Comparison of ENCODE assay signal across 27 cellular contexts in genomic region chr12:77754086-77754485, GRCh38.
"Had no signal": no experiment of that assay in that cellular context is flagged by ENCODE, and none has a peak within 500 bp of the region (broad histone marks: within the 10 kb centered on the region; RNA-seq: fewer than 3 reads in every experiment).

No MANE protein-coding gene starts in this region.

- H3K27me3 Mint-ChIP-seq: activated CD4-positive, alpha-beta memory T cell treated with anti-CD3 and anti-CD28 coated beads for 36 hours; activated CD4-positive, alpha-beta T cell treated with anti-CD3 and anti-CD28 coated beads, Interleukin-2, amount 10 ng/mL, durations not matched to agents 7 days and 5 days; activated naive CD8-positive, alpha-beta T cell treated with anti-CD3 and anti-CD28 coated beads, Interleukin-2, amount 50 U/mL, for 24 hours; T-helper 17 cell had no signal

- H3K4me1 Mint-ChIP-seq: activated CD4-positive, alpha-beta T cell treated with anti-CD3 and anti-CD28 coated beads, Interleukin-2, amount 10 ng/mL, durations not matched to agents 7 days and 5 days; activated naive CD8-positive, alpha-beta T cell treated with anti-CD3 and anti-CD28 coated beads, Interleukin-2, amount 50 U/mL, for 24 hours; T-helper 17 cell had no signal

- DNase-seq: activated CD4-positive, alpha-beta memory T cell treated with anti-CD3 and anti-CD28 coated beads for 36 hours; activated CD4-positive, alpha-beta T cell treated with anti-CD3 and anti-CD28 coated beads, Interleukin-2, amount 10 ng/mL, durations not matched to agents 7 days and 5 days; activated CD4-positive, CD25-positive, alpha-beta regulatory T cell; activated CD8-positive, alpha-beta memory T cell treated with anti-CD3 and anti-CD28 coated beads for 24 hours; activated effector memory CD4-positive, alpha-beta T cell treated with anti-CD3 and anti-CD28 coated beads, Interleukin-2, amount 50 U/mL, for 16 hours; activated naive CD4-positive, alpha-beta T cell treated with Interleukin-2 at 50 U/mL for 16 hours; activated naive CD8-positive, alpha-beta T cell treated with anti-CD3 and anti-CD28 coated beads, Interleukin-2, amount 50 U/mL, for 24 hours; activated T-cell treated with anti-CD3 and anti-CD28 coated beads, Interleukin-2, amount 50 U/mL, for 4 hours; amniotic stem cell; body of pancreas; central memory CD4-positive, alpha-beta T cell; NCI-H1048; NCI-H1417; NCI-H1930; NCI-H2171; NCI-H2227 treated with DMSO at 0.1 percent for 48 hours; NCI-H446 treated with DMSO at 0.1 percent for 48 hours; NCI-H526 treated with DMSO at 0.1 percent for 48 hours; PC-3; SHP77; T-helper 17 cell; T-helper 9 cell had no signal

- FAIRE-seq: bronchial epithelial cell, RCC 7860 had no signal

- H3K9me3 ChIP-seq: ascending aorta, body of pancreas, SJSA1 had no signal

- H3K36me3 Mint-ChIP-seq: activated CD4-positive, alpha-beta memory T cell treated with anti-CD3 and anti-CD28 coated beads for 36 hours; activated naive CD4-positive, alpha-beta T cell treated with anti-CD3 and anti-CD28 coated beads, Interleukin-2, amount 50 U/mL, for 72 hours had no signal

- H3K4me1 ChIP-seq: ascending aorta, body of pancreas, SJSA1 had no signal

- H3K27me3 ChIP-seq: ascending aorta, body of pancreas, SJSA1 had no signal

- H3K36me3 ChIP-seq: ascending aorta, SJSA1 had no signal

- H3K27ac Mint-ChIP-seq: activated CD4-positive, alpha-beta memory T cell treated with anti-CD3 and anti-CD28 coated beads for 36 hours; activated CD4-positive, alpha-beta T cell treated with anti-CD3 and anti-CD28 coated beads, Interleukin-2, amount 10 ng/mL, durations not matched to agents 7 days and 5 days; activated naive CD4-positive, alpha-beta T cell treated with anti-CD3 and anti-CD28 coated beads, Interleukin-2, amount 50 U/mL, for 72 hours; activated naive CD8-positive, alpha-beta T cell treated with anti-CD3 and anti-CD28 coated beads, Interleukin-2, amount 50 U/mL, for 24 hours; T-helper 17 cell had no signal

- H3K27ac ChIP-seq: ascending aorta, body of pancreas, SJSA1 had no signal

- H3K4me3 Mint-ChIP-seq: activated CD4-positive, alpha-beta memory T cell treated with anti-CD3 and anti-CD28 coated beads for 36 hours; activated CD4-positive, alpha-beta T cell treated with anti-CD3 and anti-CD28 coated beads, Interleukin-2, amount 10 ng/mL, durations not matched to agents 7 days and 5 days; activated naive CD8-positive, alpha-beta T cell treated with anti-CD3 and anti-CD28 coated beads, Interleukin-2, amount 50 U/mL, for 24 hours; activated T-cell treated with anti-CD3 and anti-CD28 coated beads, Interleukin-2, amount 50 U/mL, for 4 hours; T-helper 17 cell had no signal

- H3K4me3 ChIP-seq: ascending aorta, body of pancreas, SJSA1 had no signal

- H3K9me3 Mint-ChIP-seq: activated CD4-positive, alpha-beta T cell treated with anti-CD3 and anti-CD28 coated beads, Interleukin-2, amount 10 ng/mL, durations not matched to agents 7 days and 5 days; activated naive CD8-positive, alpha-beta T cell treated with anti-CD3 and anti-CD28 coated beads, Interleukin-2, amount 50 U/mL, for 24 hours had no signal
